Comparison of ENCODE assay signal across 15 cellular contexts in genomic region chr4:53465291-53465690, GRCh38.
DNase-seq lines count a peak whose midpoint lies in the region; ATAC-seq and TF ChIP-seq lines count a peak whose summit lies in the region.
"Had no signal": no experiment of that assay in that cellular context is flagged by ENCODE, and none has a peak within 500 bp of the region (broad histone marks: within the 10 kb centered on the region; RNA-seq: fewer than 3 reads in every experiment).

No MANE protein-coding gene starts in this region.

- H3K36me3 ChIP-seq in adipocyte (ENCODE audit: control insufficient read depth, insufficient read depth, low read length, severe bottlenecking): peaks cover 31% of the 10 kb centered on the region
- no peaks in the 10 kb centered on the region for H3K36me3 ChIP-seq in uterus
- peaks cover 12% of the 10 kb centered on the region for H3K36me3 ChIP-seq in mammary epithelial cell (ENCODE audit: insufficient read depth, low read length)

- H2AFZ ChIP-seq in mammary epithelial cell (ENCODE audit: low read depth, low read length): no peak overlapping the region

- in situ Hi-C loops in mammary epithelial cell (cut with MboI; ENCODE audit: low sequenced_read_pairs in 2 of 2): no loop called here

- H3K4me3 Mint-ChIP-seq in nephron: no peak overlapping the region
- H3K4me3 Mint-ChIP-seq: CD14-positive monocyte; CD8-positive, alpha-beta T cell; HFFc6 had no signal

- no peaks in the 10 kb centered on the region for H4K20me1 ChIP-seq in mammary epithelial cell (ENCODE audit: insufficient read depth, low read length)

- H3K9me3 ChIP-seq in adipocyte (ENCODE audit: control insufficient read depth, low read length): peaks cover 6% of the 10 kb centered on the region
- no peaks in the 10 kb centered on the region for H3K9me3 ChIP-seq in uterus
- H3K9me3 ChIP-seq in mammary epithelial cell (replicated peaks; ENCODE audit: insufficient read depth, low read length): no peaks in the 10 kb centered on the region

- H3K27ac ChIP-seq in uterus: no peak overlapping the region
- no peak overlapping the region for H3K27ac ChIP-seq in mammary epithelial cell (ENCODE audit: insufficient read depth, low read depth, low read length)
- H3K27ac ChIP-seq: A549 had no signal

- WGBS in mammary epithelial cell (ENCODE audit: low coverage, missing lambda C conversion rate): 98% methylated on average over 2 of the region's 2 CpGs

- CTCF ChIA-PET in mammary epithelial cell (lab: Charles Lee; ENCODE audit: low non-redundant PET): no interaction called here

- H3K9ac ChIP-seq in adipocyte (ENCODE audit: low read length): no peak overlapping the region
- H3K9ac ChIP-seq in mammary epithelial cell (ENCODE audit: insufficient read depth, low read length): no peak overlapping the region

- DNase-seq in adipocyte (ENCODE audit: low read depth) (peak; percentile 55), fibroblast of gingiva (ENCODE audit: low read depth) (peak; percentile 27), uterus (no peak), mammary epithelial cell (no peak)
- DNase-seq: CD8-positive, alpha-beta T cell; COR-L47; DMS153; DMS79 treated with DMSO at 0.1 percent for 48 hours; EL; HCEC 1CT; HFFc6 had no signal

- H3K4me1 ChIP-seq in adipocyte (ENCODE audit: control insufficient read depth, insufficient read depth, low read length) (no peaks in the 10 kb centered on the region), uterus (no peaks in the 10 kb centered on the region), mammary epithelial cell (ENCODE audit: insufficient read depth, low read length) (no peaks in the 10 kb centered on the region)
- H3K4me1 ChIP-seq: A549 had no signal

- peaks cover 60% of the 10 kb centered on the region for H3K36me3 Mint-ChIP-seq in nephron (ENCODE audit: low read depth)

- no peak overlapping the region for H3K4me3 ChIP-seq in adipocyte (ENCODE audit: low read length)
- no peak overlapping the region for H3K4me3 ChIP-seq in uterus
- H3K4me3 ChIP-seq in mammary epithelial cell (replicated peaks in 1 of 3; ENCODE audit: insufficient read depth in 1 of 3, low read depth in 2 of 3, low read length in 3 of 3): no peak overlapping the region
- H3K4me3 ChIP-seq: A549 had no signal

- no peaks in the 10 kb centered on the region for H3K27me3 Mint-ChIP-seq in nephron (ENCODE audit: low read depth)

- H3K4me1 Mint-ChIP-seq in nephron: peaks cover 18% of the 10 kb centered on the region
- H3K4me1 Mint-ChIP-seq: CD14-positive monocyte had no signal

- TF ChIP-seq CTCF in nephron (IDR thresholded peaks at IDR 0.05; ENCODE audit: unreplicated experiment in 3 of 3) (no peak), uterus (IDR thresholded peaks at IDR 0.05) (no peak), mammary epithelial cell (conservative IDR thresholded peaks at IDR 0.05 in 1 of 2, IDR thresholded peaks at IDR 0.05 in 1 of 2; ENCODE audit: extremely low read depth in 1 of 2, insufficient read depth in 1 of 2, low read depth in 1 of 2, low read length in 2 of 2) (no peak)

- BruUV-seq in mammary epithelial cell (replicated peaks; lab: Mats Ljungman, UMichigan): no TSS peak

- no peak for TF ChIP-seq POLR2A in uterus (IDR thresholded peaks at IDR 0.05)

- peak overlapping the region; percentile 71 to 83 (median 76) for H3K27ac Mint-ChIP-seq in nephron
- H3K27ac Mint-ChIP-seq: CD14-positive monocyte; CD8-positive, alpha-beta T cell; HFFc6 had no signal

- H3K9me3 Mint-ChIP-seq in nephron: peaks cover 28% of the 10 kb centered on the region

- dilution Hi-C loops in mammary epithelial cell (cut with HindIII; ENCODE audit: low sequenced_read_pairs): no loop called here

- no peaks in the 10 kb centered on the region for H3K27me3 ChIP-seq in adipocyte (replicated peaks; ENCODE audit: control insufficient read depth, insufficient read depth, low read length)
- no peaks in the 10 kb centered on the region for H3K27me3 ChIP-seq in uterus
- no peaks in the 10 kb centered on the region for H3K27me3 ChIP-seq in mammary epithelial cell (ENCODE audit: insufficient read depth, low read length)

- intact Hi-C loops in uterus (cut with DNase I; ENCODE audit: low total_unique reads): no loop called here
- intact Hi-C loops in mammary epithelial cell (cut with micrococcal nuclease): no loop called here

- no peaks in the 10 kb centered on the region for H3K79me2 ChIP-seq in mammary epithelial cell (ENCODE audit: insufficient read depth, low read length)

- no peak for ATAC-seq in GM21367 (IDR thresholded peaks at IDR 0.05; ENCODE audit: unreplicated experiment)
- ATAC-seq: A549; CD8-positive, alpha-beta T cell had no signal

- no peak overlapping the region for H3K4me2 ChIP-seq in mammary epithelial cell (ENCODE audit: insufficient read depth, low read depth, low read length)
- H3K4me2 ChIP-seq: A549 had no signal

Comparison
In these comparisons a context has a peak if more than half of its experiments do, and no peak if none do; other contexts are left out.
1. DNase-seq: peak in adipocyte (single experiment) and fibroblast of gingiva (single experiment); none in uterus (0 of 2) and mammary epithelial cell (single experiment).